Comparison of ENCODE assay signal across 1 cellular context in genomic region chr13:95754069-95754468, GRCh38.
TF ChIP-seq lines count a peak whose summit lies in the region.

No MANE protein-coding gene starts in this region.

TF ChIP-seq in H1, 55 proteins besides CTCF, POLR2A, EP300 and RAD21:
- TF ChIP-seq SIRT6 (IDR thresholded peaks at IDR 0.05; ENCODE audit: low read length): no peak
- no peak for TF ChIP-seq GABPA (IDR thresholded peaks at IDR 0.05; ENCODE audit: borderline replicate concordance, insufficient read depth, low read length)
- TF ChIP-seq EZH2 (IDR thresholded peaks at IDR 0.05; ENCODE audit: low read depth, low read length, severe bottlenecking): no peak
